In the genomic region with DNA sequence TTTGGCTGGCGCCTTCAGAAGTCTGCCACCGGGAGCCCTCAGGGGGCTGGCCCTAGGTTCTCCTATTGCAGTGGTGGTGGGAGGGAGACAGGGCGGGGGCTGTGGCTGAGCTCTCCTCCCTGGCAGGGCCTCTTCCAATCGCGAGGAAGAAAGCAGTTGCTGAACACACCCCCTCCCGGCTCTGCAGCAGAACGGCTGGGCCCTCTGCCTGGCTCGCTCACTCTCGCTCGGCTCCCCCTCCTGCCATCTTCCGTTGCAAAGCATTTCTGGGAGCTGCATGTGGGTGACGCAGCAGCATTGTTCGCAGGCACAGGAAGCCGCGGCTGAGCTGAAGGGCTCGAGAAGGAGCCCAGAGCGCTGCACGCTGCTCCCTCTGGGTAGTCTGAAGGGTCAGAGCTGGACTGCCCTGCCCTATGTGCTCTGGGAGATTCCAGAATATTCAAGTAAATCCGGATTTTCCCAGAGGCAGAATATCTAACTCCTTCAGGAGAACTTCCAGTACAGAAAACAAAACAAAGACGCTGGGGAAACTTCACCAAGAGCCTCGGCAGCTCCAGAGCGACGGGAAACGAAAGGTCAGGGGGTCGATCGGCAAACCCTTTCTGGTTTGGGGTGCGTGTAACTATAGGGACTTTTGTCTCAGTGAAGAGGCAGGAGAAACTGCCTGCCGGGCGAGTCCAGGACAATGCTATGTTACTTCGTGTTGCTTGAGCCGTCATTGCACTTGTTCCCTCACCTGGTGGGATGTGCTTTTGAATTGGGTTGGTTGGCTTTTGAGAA, we compare ENCODE assay signal across 8 cellular contexts. TPM values are rescaled to one million over a fixed set of nuclear protein-coding genes. Genes with fewer than 3 reads are reported as not detected.
DNase-seq lines count a peak whose midpoint lies in the region; ATAC-seq lines count a peak whose summit lies in the region.

No MANE protein-coding gene starts in this region.

- peak overlapping the region; percentile 66 to 95 (median 83) for H3K4me3 ChIP-seq in BLaER1 treated with 17β-estradiol and CSF1 and Interleukin-3, amounts not matched to agents 10 nM and 100 nM

- no peaks in the 10 kb centered on the region for H3K27me3 ChIP-seq in BLaER1 treated with 17β-estradiol and CSF1 and Interleukin-3, amounts not matched to agents 10 nM and 100 nM

- H3K27me3 Mint-ChIP-seq in activated CD4-positive, alpha-beta T cell treated with anti-CD3 and anti-CD28 coated beads, Interleukin-2, amount 10 ng/mL, durations not matched to agents 7 days and 5 days = no peaks in the 10 kb centered on the region

- ATAC-seq in GM19328 (IDR thresholded peaks at IDR 0.05; ENCODE audit: unreplicated experiment) (peak; percentile 91), HG03469 (IDR thresholded peaks at IDR 0.05; ENCODE audit: unreplicated experiment) (peak; percentile 45)

- CTCF ChIA-PET in activated CD4-positive, alpha-beta T cell treated with anti-CD3 and anti-CD28 coated beads, Interleukin-2, amount 10 ng/mL, durations not matched to agents 7 days and 5 days (lab: Charles Lee) = interaction anchor here (0.6 to 2.7 kb wide), 8 partner anchors 22 to 851 kb away, joined by 3 to 12 read pairs (median 3); no protein-coding TSS in a partner anchor

- H3K36me3 Mint-ChIP-seq in activated CD4-positive, alpha-beta T cell treated with anti-CD3 and anti-CD28 coated beads, Interleukin-2, amount 10 ng/mL, durations not matched to agents 7 days and 5 days (ENCODE audit: low read depth) = peaks cover 45% of the 10 kb centered on the region

- H3K36me3 ChIP-seq in BLaER1 treated with 17β-estradiol and CSF1 and Interleukin-3, amounts not matched to agents 10 nM and 100 nM = peaks cover 46 to 70% (median 55%) of the 10 kb centered on the region in 11 experiments

- no peaks in the 10 kb centered on the region for H3K9me3 Mint-ChIP-seq in activated CD4-positive, alpha-beta T cell treated with anti-CD3 and anti-CD28 coated beads, Interleukin-2, amount 10 ng/mL, durations not matched to agents 7 days and 5 days

- peaks cover 34 to 59% (median 42%) of the 10 kb centered on the region in 10 experiments for H3K4me1 ChIP-seq in BLaER1 treated with 17β-estradiol and CSF1 and Interleukin-3, amounts not matched to agents 10 nM and 100 nM

- POLR2A ChIA-PET in activated CD4-positive, alpha-beta T cell treated with anti-CD3 and anti-CD28 coated beads, Interleukin-2, amount 10 ng/mL, durations not matched to agents 7 days and 5 days (lab: Charles Lee) = interaction anchor here (0.6 to 1.4 kb wide), 2 partner anchors 22 to 132 kb away, joined by 4 to 7 read pairs; no protein-coding TSS in a partner anchor

- peaks cover 55% of the 10 kb centered on the region for H3K4me1 Mint-ChIP-seq in activated CD4-positive, alpha-beta T cell treated with anti-CD3 and anti-CD28 coated beads, Interleukin-2, amount 10 ng/mL, durations not matched to agents 7 days and 5 days

- H4K20me1 ChIP-seq in BLaER1 treated with 17β-estradiol and CSF1 and Interleukin-3, amounts not matched to agents 10 nM and 100 nM = peaks cover 64 to 98% (median 80%) of the 10 kb centered on the region in 11 experiments

- H3K27ac Mint-ChIP-seq in activated CD4-positive, alpha-beta T cell treated with anti-CD3 and anti-CD28 coated beads, Interleukin-2, amount 10 ng/mL, durations not matched to agents 7 days and 5 days = peak overlapping the region; percentile 99

- H3K27ac ChIP-seq in BLaER1 treated with 17β-estradiol and CSF1 and Interleukin-3, amounts not matched to agents 10 nM and 100 nM = peak overlapping the region; percentile 75 to 98 (median 92)

- peak overlapping the region; percentile 83 to 98 (median 93) for H3K9ac ChIP-seq in BLaER1 treated with 17β-estradiol and CSF1 and Interleukin-3, amounts not matched to agents 10 nM and 100 nM

- peak overlapping the region; percentile 92 to 99 (median 94) for H3K4me2 ChIP-seq in BLaER1 treated with 17β-estradiol and CSF1 and Interleukin-3, amounts not matched to agents 10 nM and 100 nM

- no peaks in the 10 kb centered on the region for H3K9me3 ChIP-seq in BLaER1 treated with 17β-estradiol and CSF1 and Interleukin-3, amounts not matched to agents 10 nM and 100 nM (replicated peaks in 1 of 11)

- DNase-seq in NCI-H526 treated with DMSO at 0.1 percent for 48 hours (lab: John Stamatoyannopoulos, UW) = peak; percentile 99
- peak; percentile 98 for DNase-seq in activated CD4-positive, alpha-beta T cell treated with anti-CD3 and anti-CD28 coated beads, Interleukin-2, amount 10 ng/mL, durations not matched to agents 7 days and 5 days
- peak; percentile 77 for DNase-seq in cortex of kidney (lab: John Stamatoyannopoulos, UW)
- DNase-seq in left kidney (ENCODE audit: low read depth, low spot score) = peak; percentile 99
- DNase-seq in stimulated activated CD4-positive, alpha-beta T cell treated with anti-CD3 and anti-CD28 coated beads, Interleukin-1b, Interleukin-23, amount 100 ng/mL, for 48 hours = peak; percentile 98

- peak overlapping the region; percentile 99 for H3K4me3 Mint-ChIP-seq in activated CD4-positive, alpha-beta T cell treated with anti-CD3 and anti-CD28 coated beads, Interleukin-2, amount 10 ng/mL, durations not matched to agents 7 days and 5 days

RNA-seq across cellular contexts. Expression of gene GRK2, which starts 26.3 kb away (rescaled TPM):
- 100 to 1,000 TPM; 306 to 324 TPM for total RNA-seq in activated CD4-positive, alpha-beta T cell treated with anti-CD3 and anti-CD28 coated beads, Interleukin-2, amount 10 ng/mL, durations not matched to agents 7 days and 5 days

RNA-seq across cellular contexts. Expression of gene ANKRD13D, which starts 49.1 kb away (rescaled TPM):
- total RNA-seq in activated CD4-positive, alpha-beta T cell treated with anti-CD3 and anti-CD28 coated beads, Interleukin-2, amount 10 ng/mL, durations not matched to agents 7 days and 5 days = 100 to 1,000 TPM; 135 to 194 TPM

Comparison
In these comparisons a context has a peak if more than half of its experiments do, and no peak if none do; other contexts are left out.
1. Peak in every context shown above with its lines: DNase-seq, ATAC-seq, H3K4me3 ChIP-seq and H3K27ac ChIP-seq.